ENCODE assay signal across 1 cellular context in genomic region chr16:68446941-68447675, GRCh38.
TF ChIP-seq lines count a peak whose summit lies in the region.

No MANE protein-coding gene starts in this region.

TF ChIP-seq in HepG2, 621 proteins besides CTCF, POLR2A, EP300 and RAD21 (continued from another document):
- TF ChIP-seq, protein P1, sequence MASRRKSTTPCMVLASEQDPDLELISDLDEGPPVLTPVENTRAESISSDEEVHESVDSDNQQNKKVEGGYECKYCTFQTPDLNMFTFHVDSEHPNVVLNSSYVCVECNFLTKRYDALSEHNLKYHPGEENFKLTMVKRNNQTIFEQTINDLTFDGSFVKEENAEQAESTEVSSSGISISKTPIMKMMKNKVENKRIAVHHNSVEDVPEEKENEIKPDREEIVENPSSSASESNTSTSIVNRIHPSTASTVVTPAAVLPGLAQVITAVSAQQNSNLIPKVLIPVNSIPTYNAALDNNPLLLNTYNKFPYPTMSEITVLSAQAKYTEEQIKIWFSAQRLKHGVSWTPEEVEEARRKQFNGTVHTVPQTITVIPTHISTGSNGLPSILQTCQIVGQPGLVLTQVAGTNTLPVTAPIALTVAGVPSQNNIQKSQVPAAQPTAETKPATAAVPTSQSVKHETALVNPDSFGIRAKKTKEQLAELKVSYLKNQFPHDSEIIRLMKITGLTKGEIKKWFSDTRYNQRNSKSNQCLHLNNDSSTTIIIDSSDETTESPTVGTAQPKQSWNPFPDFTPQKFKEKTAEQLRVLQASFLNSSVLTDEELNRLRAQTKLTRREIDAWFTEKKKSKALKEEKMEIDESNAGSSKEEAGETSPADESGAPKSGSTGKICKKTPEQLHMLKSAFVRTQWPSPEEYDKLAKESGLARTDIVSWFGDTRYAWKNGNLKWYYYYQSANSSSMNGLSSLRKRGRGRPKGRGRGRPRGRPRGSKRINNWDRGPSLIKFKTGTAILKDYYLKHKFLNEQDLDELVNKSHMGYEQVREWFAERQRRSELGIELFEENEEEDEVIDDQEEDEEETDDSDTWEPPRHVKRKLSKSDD (CRISPR knock-in tag; IDR thresholded peaks at IDR 0.05; ENCODE audit: low read depth) = 0 out of 2 replicates have a peak, but pooled peaks have one; percentile 2
TF ChIP-seq in HepG2: peak in this region for 1.
